In the genomic region with DNA sequence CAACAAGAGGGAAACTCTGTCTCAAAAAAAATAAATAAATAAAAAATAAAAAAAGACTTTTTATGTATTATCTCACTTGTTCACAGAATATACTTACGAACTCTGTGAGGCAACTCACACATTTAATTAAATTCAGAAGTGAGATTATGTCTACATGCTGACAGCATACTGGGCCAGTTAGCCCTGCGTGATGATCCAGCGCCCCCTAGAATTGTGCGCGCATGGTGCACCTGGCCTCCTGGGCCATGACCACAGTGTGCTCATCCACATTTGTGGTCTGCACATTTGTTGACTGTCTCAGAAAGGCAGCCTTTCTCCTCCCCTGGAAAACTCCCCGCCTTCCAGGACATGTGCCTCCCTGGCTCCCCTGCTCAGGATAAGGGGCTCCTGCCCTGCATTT, we compare ENCODE assay signal across 7 cellular contexts. TPM values are rescaled to one million over a fixed set of nuclear protein-coding genes. Genes with fewer than 3 reads are reported as not detected.
DNase-seq lines count a peak whose midpoint lies in the region; FAIRE-seq and TF ChIP-seq lines count a peak whose summit lies in the region.
"Not testable (repeated sequence)": the region's sequence is repeated elsewhere in the genome, so short reads cannot be mapped to it uniquely, and the experiment has no call there.

No MANE protein-coding gene starts in this region.

- H3K27me3 Mint-ChIP-seq in activated CD4-positive, alpha-beta memory T cell treated with anti-CD3 and anti-CD28 coated beads, Interleukin-2, amount 10 ng/mL, durations not matched to agents 7 days and 5 days; chondrocyte (ENCODE audit: low read depth): not testable (repeated sequence)

- intact Hi-C loops in kidney (cut with DNase I) = not testable (repeated sequence)

- H3K27ac ChIP-seq in Peyer's patch; kidney (ENCODE audit: low read depth in 2 of 2, low read length in 2 of 2); smooth muscle cell (ENCODE audit: low read depth): not testable (repeated sequence)

- H3K9me3 ChIP-seq in Peyer's patch; kidney (ENCODE audit: control insufficient read depth in 1 of 2, low read length in 2 of 2); smooth muscle cell (replicated peaks; ENCODE audit: low read depth): not testable (repeated sequence)

- H3K79me2 ChIP-seq in smooth muscle cell (ENCODE audit: low read depth) = not testable (repeated sequence)

- H3K4me1 Mint-ChIP-seq in activated CD4-positive, alpha-beta memory T cell treated with anti-CD3 and anti-CD28 coated beads, Interleukin-2, amount 10 ng/mL, durations not matched to agents 7 days and 5 days; chondrocyte (ENCODE audit: low read depth): not testable (repeated sequence)

- not testable (repeated sequence) for H3K4me2 ChIP-seq in smooth muscle cell

- DNase-seq in Daoy (ENCODE audit: low read depth) = peak; percentile 39
- DNase-seq in Jurkat, Clone E6-1 (ENCODE audit: low read depth, low spot score) = peak; percentile 58
- DNase-seq in Peyer's patch; chondrocyte (ENCODE audit: low spot score); kidney; smooth muscle cell (lab: John Stamatoyannopoulos, UW; ENCODE audit: unreplicated experiment): not testable (repeated sequence)
- DNase-seq in activated CD4-positive, alpha-beta memory T cell treated with anti-CD3 and anti-CD28 coated beads, Interleukin-2, amount 10 ng/mL, durations not matched to agents 7 days and 5 days = peak; percentile 49

- not testable (repeated sequence) for H3K36me3 Mint-ChIP-seq in activated CD4-positive, alpha-beta memory T cell treated with anti-CD3 and anti-CD28 coated beads, Interleukin-2, amount 10 ng/mL, durations not matched to agents 7 days and 5 days (ENCODE audit: low read depth); chondrocyte (ENCODE audit: low read depth)

- TF ChIP-seq CTCF in Peyer's patch (IDR thresholded peaks at IDR 0.05) (peak in 4 of 6 experiments; percentile 11 to 40 (median 29)), chondrocyte (IDR thresholded peaks at IDR 0.05) (peak; percentile 19), kidney (IDR thresholded peaks at IDR 0.05; ENCODE audit: borderline replicate concordance, extremely low read depth, insufficient read depth) (peak; percentile 20), smooth muscle cell (IDR thresholded peaks at IDR 0.05; ENCODE audit: borderline replicate concordance, insufficient read depth, poor library complexity, severe bottlenecking) (peak; percentile 14)

- CTCF ChIA-PET in activated CD4-positive, alpha-beta memory T cell treated with anti-CD3 and anti-CD28 coated beads, Interleukin-2, amount 10 ng/mL, durations not matched to agents 7 days and 5 days (lab: Charles Lee) = not testable (repeated sequence)

- not testable (repeated sequence) for H3K9ac ChIP-seq in kidney (ENCODE audit: low read length in 2 of 2); smooth muscle cell (ENCODE audit: low read depth)

- H3K4me3 Mint-ChIP-seq in activated CD4-positive, alpha-beta memory T cell treated with anti-CD3 and anti-CD28 coated beads, Interleukin-2, amount 10 ng/mL, durations not matched to agents 7 days and 5 days; chondrocyte (ENCODE audit: unreplicated experiment): not testable (repeated sequence)

- FAIRE-seq in kidney (lab: Jason Lieb, UNC) = not testable (repeated sequence)

- H3K36me3 ChIP-seq in Peyer's patch; kidney (ENCODE audit: control insufficient read depth in 1 of 2, insufficient read depth in 2 of 2, low read length in 2 of 2); smooth muscle cell (ENCODE audit: low read depth): not testable (repeated sequence)

- not testable (repeated sequence) for H3K4me1 ChIP-seq in Peyer's patch; kidney (ENCODE audit: control insufficient read depth in 1 of 2, insufficient read depth in 1 of 2, low read depth in 1 of 2, low read length in 2 of 2); smooth muscle cell (ENCODE audit: low read depth)

- POLR2A ChIA-PET in activated CD4-positive, alpha-beta memory T cell treated with anti-CD3 and anti-CD28 coated beads, Interleukin-2, amount 10 ng/mL, durations not matched to agents 7 days and 5 days (lab: Charles Lee) = not testable (repeated sequence)

- H3F3A ChIP-seq in smooth muscle cell (ENCODE audit: low read depth) = not testable (repeated sequence)

- H3K4me3 ChIP-seq in Jurkat, Clone E6-1 (ENCODE audit: low read length); Peyer's patch; kidney (ENCODE audit: low read length in 2 of 2); smooth muscle cell: not testable (repeated sequence)

- not testable (repeated sequence) for H4K20me1 ChIP-seq in smooth muscle cell (ENCODE audit: low read depth)

- WGBS in smooth muscle cell (ENCODE audit: low lambda C conversion rate) = 76% methylated on average over 6 of the region's 6 CpGs

- not testable (repeated sequence) for H3K27me3 ChIP-seq in Peyer's patch; smooth muscle cell (ENCODE audit: low read depth)

- TF ChIP-seq POLR2A in Peyer's patch (IDR thresholded peaks at IDR 0.05) = not testable (repeated sequence)

- not testable (repeated sequence) for H3K9me3 Mint-ChIP-seq in activated CD4-positive, alpha-beta memory T cell treated with anti-CD3 and anti-CD28 coated beads, Interleukin-2, amount 10 ng/mL, durations not matched to agents 7 days and 5 days; chondrocyte (ENCODE audit: low read depth)

- H2AFZ ChIP-seq in smooth muscle cell (ENCODE audit: low read depth) = not testable (repeated sequence)

- H3K27ac Mint-ChIP-seq in activated CD4-positive, alpha-beta memory T cell treated with anti-CD3 and anti-CD28 coated beads, Interleukin-2, amount 10 ng/mL, durations not matched to agents 7 days and 5 days; chondrocyte (ENCODE audit: unreplicated experiment): not testable (repeated sequence)

RNA-seq across cellular contexts. Expression of gene SPN, which starts 42.5 kb away (rescaled TPM):
- total RNA-seq in Daoy (2014; rRNA removed; shearing (Covaris generic)) = 0.40 and 0.89 TPM in 2 replicates
- polyA plus RNA-seq in Jurkat, Clone E6-1 (2012; ENCODE audit: insufficient read depth, insufficient read length) = 65.0 TPM
- 10 to 100 TPM in 1 of 4 donors, 1 to 10 TPM in 3; 2.5 to 14.0 (median 2.8) TPM for total RNA-seq in Peyer's patch
- total RNA-seq in activated CD4-positive, alpha-beta memory T cell treated with anti-CD3 and anti-CD28 coated beads, Interleukin-2, amount 10 ng/mL, durations not matched to agents 7 days and 5 days = 100 to 1,000 TPM; 341 to 359 TPM
- total RNA-seq in chondrocyte = not detected in 3 replicates
- 8.8 TPM for total RNA-seq in kidney
- polyA plus RNA-seq in kidney (ENCODE audit: insufficient read depth, low read depth, low replicate concordance) = 1.0 TPM
- not detected in 2 replicates for total RNA-seq in smooth muscle cell
- not detected in 2 replicates for polyA plus RNA-seq in smooth muscle cell

RNA-seq across cellular contexts. Expression of gene QPRT, which starts 58.4 kb away (rescaled TPM):
- 0.11 TPM in 1 of 2 replicates, not detected in the other for total RNA-seq in Daoy (2014; rRNA removed; shearing (Covaris generic))
- 39.9 TPM for polyA plus RNA-seq in Jurkat, Clone E6-1 (2012; ENCODE audit: insufficient read depth, insufficient read length)
- total RNA-seq in Peyer's patch (10 to 100 TPM; 40.4 to 96.3 (median 47.4) TPM), chondrocyte (19.5 to 21.8 TPM (median 20.7 TPM) in 3 replicates), kidney (13.9 TPM), smooth muscle cell (67.4 and 69.6 TPM in 2 replicates)
- total RNA-seq in activated CD4-positive, alpha-beta memory T cell treated with anti-CD3 and anti-CD28 coated beads, Interleukin-2, amount 10 ng/mL, durations not matched to agents 7 days and 5 days = 1 to 10 TPM; 8.3 to 9.3 TPM
- polyA plus RNA-seq in kidney (ENCODE audit: insufficient read depth, low read depth, low replicate concordance) (168 TPM), smooth muscle cell (152 and 196 TPM in 2 replicates)

Comparison
In these comparisons a context has a peak if more than half of its experiments do, and no peak if none do; other contexts are left out.
1. RNA of gene SPN, which starts 42.5 kb away (total RNA-seq): 341 to 359 TPM in activated CD4-positive, alpha-beta memory T cell treated with anti-CD3 and anti-CD28 coated beads, Interleukin-2, amount 10 ng/mL, durations not matched to agents 7 days and 5 days; 8.8 TPM in kidney (single experiment), 2.5 to 14.0 TPM in Peyer's patch, 0.40 to 0.89 TPM in Daoy, not detected in chondrocyte and not detected in smooth muscle cell; every median in the first group is over 10 times any median in the second.
2. Peak in every context shown above with its lines, with median percentiles within 50 percentile points of each other: CTCF ChIP-seq.